In the genomic region with DNA sequence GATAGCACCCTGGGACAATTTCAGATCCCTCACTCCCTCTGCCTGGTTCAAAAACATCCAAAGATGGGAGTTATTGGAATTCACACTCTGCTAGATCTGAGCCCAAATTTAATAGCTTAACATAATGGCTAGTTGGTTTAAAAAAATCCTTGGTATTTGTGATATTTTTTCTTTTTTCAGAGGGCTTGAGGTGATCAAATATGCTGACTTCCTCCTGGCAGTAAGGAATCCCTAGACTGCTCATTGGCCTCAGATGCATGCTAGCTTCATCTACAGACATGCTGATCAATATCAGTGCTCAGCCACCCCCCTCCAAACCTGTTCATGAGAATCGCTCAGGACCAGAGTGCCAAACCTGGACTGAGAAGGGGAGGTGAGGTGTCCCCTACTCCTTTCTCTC, we compare ENCODE assay signal across 1 cellular context.
TF ChIP-seq lines count a peak whose summit lies in the region.

No MANE protein-coding gene starts in this region.

TF ChIP-seq in SK-N-SH, 30 proteins besides CTCF, POLR2A, EP300 and RAD21 (continued from another document):
- TF ChIP-seq USF2 (IDR thresholded peaks at IDR 0.05; ENCODE audit: borderline replicate concordance, low read depth, low read length) = no peak
- TF ChIP-seq FOXM1 (IDR thresholded peaks at IDR 0.05; ENCODE audit: low read depth) = no peak
- TF ChIP-seq, protein P1, sequence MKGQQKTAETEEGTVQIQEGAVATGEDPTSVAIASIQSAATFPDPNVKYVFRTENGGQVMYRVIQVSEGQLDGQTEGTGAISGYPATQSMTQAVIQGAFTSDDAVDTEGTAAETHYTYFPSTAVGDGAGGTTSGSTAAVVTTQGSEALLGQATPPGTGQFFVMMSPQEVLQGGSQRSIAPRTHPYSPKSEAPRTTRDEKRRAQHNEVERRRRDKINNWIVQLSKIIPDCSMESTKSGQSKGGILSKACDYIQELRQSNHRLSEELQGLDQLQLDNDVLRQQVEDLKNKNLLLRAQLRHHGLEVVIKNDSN (IDR thresholded peaks at IDR 0.05; ENCODE audit: borderline replicate concordance, low read depth) = no peak
- TF ChIP-seq, protein P2, sequence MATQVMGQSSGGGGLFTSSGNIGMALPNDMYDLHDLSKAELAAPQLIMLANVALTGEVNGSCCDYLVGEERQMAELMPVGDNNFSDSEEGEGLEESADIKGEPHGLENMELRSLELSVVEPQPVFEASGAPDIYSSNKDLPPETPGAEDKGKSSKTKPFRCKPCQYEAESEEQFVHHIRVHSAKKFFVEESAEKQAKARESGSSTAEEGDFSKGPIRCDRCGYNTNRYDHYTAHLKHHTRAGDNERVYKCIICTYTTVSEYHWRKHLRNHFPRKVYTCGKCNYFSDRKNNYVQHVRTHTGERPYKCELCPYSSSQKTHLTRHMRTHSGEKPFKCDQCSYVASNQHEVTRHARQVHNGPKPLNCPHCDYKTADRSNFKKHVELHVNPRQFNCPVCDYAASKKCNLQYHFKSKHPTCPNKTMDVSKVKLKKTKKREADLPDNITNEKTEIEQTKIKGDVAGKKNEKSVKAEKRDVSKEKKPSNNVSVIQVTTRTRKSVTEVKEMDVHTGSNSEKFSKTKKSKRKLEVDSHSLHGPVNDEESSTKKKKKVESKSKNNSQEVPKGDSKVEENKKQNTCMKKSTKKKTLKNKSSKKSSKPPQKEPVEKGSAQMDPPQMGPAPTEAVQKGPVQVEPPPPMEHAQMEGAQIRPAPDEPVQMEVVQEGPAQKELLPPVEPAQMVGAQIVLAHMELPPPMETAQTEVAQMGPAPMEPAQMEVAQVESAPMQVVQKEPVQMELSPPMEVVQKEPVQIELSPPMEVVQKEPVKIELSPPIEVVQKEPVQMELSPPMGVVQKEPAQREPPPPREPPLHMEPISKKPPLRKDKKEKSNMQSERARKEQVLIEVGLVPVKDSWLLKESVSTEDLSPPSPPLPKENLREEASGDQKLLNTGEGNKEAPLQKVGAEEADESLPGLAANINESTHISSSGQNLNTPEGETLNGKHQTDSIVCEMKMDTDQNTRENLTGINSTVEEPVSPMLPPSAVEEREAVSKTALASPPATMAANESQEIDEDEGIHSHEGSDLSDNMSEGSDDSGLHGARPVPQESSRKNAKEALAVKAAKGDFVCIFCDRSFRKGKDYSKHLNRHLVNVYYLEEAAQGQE (IDR thresholded peaks at IDR 0.05; ENCODE audit: low read depth, low read length) = no peak
- TF ChIP-seq FOSL2 (IDR thresholded peaks at IDR 0.05; ENCODE audit: borderline replicate concordance, low read depth) = no peak
- TF ChIP-seq ZBTB33 (IDR thresholded peaks at IDR 0.05; ENCODE audit: borderline replicate concordance, low read depth) = no peak
- TF ChIP-seq POLR2AphosphoS5 (IDR thresholded peaks at IDR 0.05; ENCODE audit: low read depth, low read length) = no peak
- no peak for TF ChIP-seq PBX3 (IDR thresholded peaks at IDR 0.05)
